Comparison of ENCODE assay signal across 16 cellular contexts in the genomic region with DNA sequence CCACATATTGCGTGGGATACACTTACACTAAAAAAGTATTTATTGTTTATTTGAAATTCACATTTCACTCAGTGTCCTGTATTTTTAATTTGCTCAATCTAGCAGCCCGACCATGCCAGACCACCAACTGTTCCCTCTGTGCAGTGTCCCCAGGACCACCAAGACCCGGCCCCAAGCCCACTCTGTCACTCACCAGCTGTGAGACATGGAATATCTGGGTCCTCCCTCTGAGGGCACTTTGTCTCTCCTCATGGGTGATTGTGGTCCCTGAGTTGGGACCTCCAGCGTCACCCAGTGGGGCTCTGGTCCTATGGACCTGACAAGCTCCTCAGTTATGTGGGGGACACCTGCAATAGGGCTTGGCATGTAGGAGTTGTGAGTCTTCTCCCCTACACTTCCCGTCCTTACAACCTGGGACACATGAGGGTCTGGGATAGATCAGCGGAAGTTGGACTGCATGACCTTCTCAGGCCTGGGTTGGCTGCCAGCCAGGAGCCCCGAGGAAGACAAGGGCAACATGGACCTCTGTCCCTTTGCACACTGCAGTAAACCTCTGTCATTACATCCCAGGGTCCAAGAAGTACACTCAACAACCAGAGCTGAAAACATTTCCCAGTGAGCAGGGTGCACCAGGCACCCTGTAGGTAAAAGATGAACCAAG. TPM values are rescaled to one million over a fixed set of nuclear protein-coding genes. Genes with fewer than 3 reads are reported as not detected.
"Had no signal": no experiment of that assay in that cellular context is flagged by ENCODE, and none has a peak within 500 bp of the region (broad histone marks: within the 10 kb centered on the region; RNA-seq: fewer than 3 reads in every experiment).

No MANE protein-coding gene starts in this region.

- H3K36me3 ChIP-seq: ascending aorta, breast epithelium, left lung, right lobe of liver had no signal

- H3K4me3 ChIP-seq: ascending aorta, breast epithelium, left lung, right lobe of liver had no signal

- H3K9me3 ChIP-seq: left lung, right lobe of liver had no signal

- H3K27me3 ChIP-seq: ascending aorta, breast epithelium, left lung, right lobe of liver had no signal

- H3K27ac ChIP-seq: ascending aorta, breast epithelium, right lobe of liver had no signal

- H3K4me1 ChIP-seq: ascending aorta, breast epithelium, right lobe of liver had no signal

- DNase-seq: activated B cell treated with CpG ODN at 0.5 μM for 24 hours; activated CD8-positive, alpha-beta memory T cell treated with anti-CD3 and anti-CD28 coated beads, Interleukin-2, amount 50 U/mL, for 4 hours; hippocampal formation; kidney; left lung; mesenchymal stem cell; occipital lobe had no signal

RNA-seq across cellular contexts. Expression of a gene that starts 12.1 kb away (rescaled TPM):
- total RNA-seq: activated B cell treated with CpG ODN at 0.5 μM for 24 hours; activated CD8-positive, alpha-beta T cell treated with anti-CD3 and anti-CD28 coated beads, Interleukin-2, amount 10 ng/mL, durations not matched to agents 7 days and 5 days; ascending aorta; breast epithelium; chondrocyte; kidney; left lung; mucosa of gallbladder; occipital lobe; progenitor cell of endocrine pancreas; T-helper 2 cell treated with Interferon-gamma antibody and Interleukin-4, amounts not matched to agents 100 ng/mL and 5 ng/mL, for 36 hours had no signal
- polyA plus RNA-seq: esophagus had no signal
